Comparison of ENCODE assay signal across 12 cellular contexts in the genomic region with DNA sequence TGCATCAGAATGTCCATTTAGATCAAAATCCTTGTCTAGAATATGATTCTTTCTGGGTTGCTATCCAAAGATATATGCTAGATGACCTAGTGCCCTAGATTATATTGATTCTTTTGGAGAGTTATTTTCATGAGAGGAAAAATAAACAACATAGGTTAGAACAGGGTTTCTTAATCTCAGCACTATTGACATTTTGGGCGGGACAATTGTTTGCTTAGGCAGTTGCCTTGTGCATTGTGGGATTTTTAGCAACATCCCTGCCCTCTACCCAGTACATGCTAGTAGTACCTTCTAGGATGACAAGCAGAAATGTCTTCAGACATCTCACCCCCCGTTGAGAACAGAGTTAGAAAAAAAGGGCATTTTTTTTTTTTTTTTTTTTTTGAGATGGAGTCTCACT.
"Had no signal": no experiment of that assay in that cellular context is flagged by ENCODE, and none has a peak within 500 bp of the region (broad histone marks: within the 10 kb centered on the region; RNA-seq: fewer than 3 reads in every experiment).

No MANE protein-coding gene starts in this region.

- H3K27me3 ChIP-seq: adrenal gland, heart left ventricle, testis had no signal

- H3K4me3 ChIP-seq: adrenal gland, coronary artery, heart left ventricle, left ventricle myocardium inferior, testis had no signal

- H3K4me1 ChIP-seq: adrenal gland, heart left ventricle, left ventricle myocardium inferior, testis had no signal

- DNase-seq: activated CD4-positive, alpha-beta T cell treated with anti-CD3 and anti-CD28 coated beads for 48 hours; activated CD8-positive, alpha-beta memory T cell treated with anti-CD3 and anti-CD28 coated beads for 24 hours; activated naive CD4-positive, alpha-beta T cell treated with anti-CD3 and anti-CD28 coated beads, Interleukin-2, amount 50 U/mL, for 16 hours; activated T-cell treated with anti-CD3 and anti-CD28 coated beads for 4 hours; adrenal gland; effector CD4-positive, alpha-beta T cell; heart left ventricle; islet precursor cell; left ventricle myocardium inferior; stimulated activated CD4-positive, alpha-beta T cell treated with anti-CD3 and anti-CD28 coated beads, Interleukin-4, amount 100 ng/mL, for 24 hours; testis had no signal

- H3K36me3 ChIP-seq: adrenal gland, heart left ventricle, left ventricle myocardium inferior had no signal

- ATAC-seq: heart left ventricle had no signal

- H3K27ac ChIP-seq: adrenal gland, coronary artery, heart left ventricle, left ventricle myocardium inferior, testis had no signal

- H3K9me3 ChIP-seq: adrenal gland, heart left ventricle, left ventricle myocardium inferior, testis had no signal
